31 cellular contexts compared by ENCODE assay signal in genomic region chr9:6956796-6957355, GRCh38.
DNase-seq lines count a peak whose midpoint lies in the region; ATAC-seq, FAIRE-seq and TF ChIP-seq lines count a peak whose summit lies in the region.
"Had no signal": no experiment of that assay in that cellular context is flagged by ENCODE, and none has a peak within 500 bp of the region (broad histone marks: within the 10 kb centered on the region; RNA-seq: fewer than 3 reads in every experiment).

No MANE protein-coding gene starts in this region.

- POLR2A ChIA-PET in WTC11 (lab: Charles Lee), result interaction anchor here (0.7 kb wide), 1 partner anchor 712 kb away, joined by 3 read pairs; no protein-coding TSS in a partner anchor

- H3K36me3 Mint-ChIP-seq in WTC11 (no peaks in the 10 kb centered on the region; the same call in 1 of the 2 replicates), neural progenitor cell (peaks cover 2% of the 10 kb centered on the region)
- H3K36me3 Mint-ChIP-seq: IgD-negative memory B cell had no signal

- no peaks in the 10 kb centered on the region for H3K9me3 ChIP-seq in neural progenitor cell (ENCODE audit: low read depth)
- H3K9me3 ChIP-seq: colonic mucosa, neutrophil, prostate gland had no signal

- FAIRE-seq in GM19239 (lab: Jason Lieb, UNC), result peak; percentile 55
- FAIRE-seq: G401.6, RCC 7860 had no signal

- H3K4me1 Mint-ChIP-seq in WTC11 (peaks cover 38% of the 10 kb centered on the region), neural progenitor cell (peaks cover 55% of the 10 kb centered on the region)

- H3K9me3 Mint-ChIP-seq in WTC11 (no peaks in the 10 kb centered on the region), neural progenitor cell (no peaks in the 10 kb centered on the region)
- H3K9me3 Mint-ChIP-seq: activated CD4-positive, alpha-beta T cell treated with anti-CD3 and anti-CD28 coated beads, Interleukin-2, amount 10 ng/mL, durations not matched to agents 24 days and 14 days; activated naive CD8-positive, alpha-beta T cell treated with anti-CD3 and anti-CD28 coated beads, Interleukin-2, amount 10 ng/mL, durations not matched to agents 7 days and 5 days; IgD-negative memory B cell; immature natural killer cell; stimulated activated effector memory CD8-positive, alpha-beta T cell treated with anti-CD3 and anti-CD28 coated beads, Interleukin-12 subunit alpha, Interleukin-12 subunit beta, amount 100 ng/mL, for 72 hours had no signal

- no peaks in the 10 kb centered on the region for H3K36me3 ChIP-seq in neural progenitor cell
- H3K36me3 ChIP-seq: colonic mucosa, neutrophil, prostate gland, WERI-Rb-1 had no signal

- no peak overlapping the region for H3K27ac ChIP-seq in neural progenitor cell
- H3K27ac ChIP-seq: BLaER1 treated with 17β-estradiol and CSF1 and Interleukin-3, amounts not matched to agents 10 nM and 100 nM; colonic mucosa; neutrophil; prostate gland; WERI-Rb-1 had no signal

- peak overlapping the region; percentile 48; the same call in 1 of the 2 replicates for H3K27ac Mint-ChIP-seq in WTC11
- peak overlapping the region; percentile 93 for H3K27ac Mint-ChIP-seq in neural progenitor cell
- H3K27ac Mint-ChIP-seq: activated CD4-positive, alpha-beta T cell treated with anti-CD3 and anti-CD28 coated beads, Interleukin-2, amount 10 ng/mL, durations not matched to agents 24 days and 14 days; activated naive CD8-positive, alpha-beta T cell treated with anti-CD3 and anti-CD28 coated beads, Interleukin-2, amount 10 ng/mL, durations not matched to agents 7 days and 5 days; immature natural killer cell; stimulated activated effector memory CD8-positive, alpha-beta T cell treated with anti-CD3 and anti-CD28 coated beads, Interleukin-12 subunit alpha, Interleukin-12 subunit beta, amount 100 ng/mL, for 72 hours had no signal

- H3K4me3 ChIP-seq in neural progenitor cell, result no peak overlapping the region
- H3K4me3 ChIP-seq: BLaER1 treated with 17β-estradiol and CSF1 and Interleukin-3, amounts not matched to agents 10 nM and 100 nM; colonic mucosa; prostate gland had no signal

- H3K27me3 ChIP-seq in neural progenitor cell, result no peaks in the 10 kb centered on the region
- H3K27me3 ChIP-seq: BLaER1 treated with 17β-estradiol and CSF1 and Interleukin-3, amounts not matched to agents 10 nM and 100 nM; colonic mucosa; neutrophil had no signal

- DNase-seq in D341Med (ENCODE audit: low spot score) (peak; percentile 26), GM19239 (ENCODE audit: insufficient read length, low spot score) (no peak), WTC11 (ENCODE audit: low spot score) (no peak), neural progenitor cell (ENCODE audit: low spot score) (no peak), hepatic stellate cell (ENCODE audit: low spot score) (no peak), NCI-H2196 (lab: John Stamatoyannopoulos, UW; ENCODE audit: unreplicated experiment) (no peak)
- DNase-seq: activated CD4-positive, alpha-beta T cell treated with anti-CD3 and anti-CD28 coated beads, Interleukin-2, amount 10 ng/mL, durations not matched to agents 24 days and 14 days; activated effector memory CD4-positive, alpha-beta T cell treated with anti-CD3 and anti-CD28 coated beads, Interleukin-2, amount 50 U/mL, for 16 hours; activated naive CD8-positive, alpha-beta T cell treated with anti-CD3 and anti-CD28 coated beads, Interleukin-2, amount 10 ng/mL, durations not matched to agents 7 days and 5 days; activated T-cell treated with anti-CD3 and anti-CD28 coated beads, Interleukin-2, amount 50 U/mL, for 1 hour; aorta; colonic mucosa; effector memory CD4-positive, alpha-beta T cell; GOT3; immature natural killer cell; NCI-H2029 treated with DMSO at 0.1 percent for 48 hours; NCI-H226; NCI-H526 treated with DMSO at 0.1 percent for 48 hours; SHP77 treated with DMSO at 0.1 percent for 48 hours; stimulated activated CD4-positive, alpha-beta T cell treated with anti-CD3 and anti-CD28 coated beads, Interleukin-4, amount 100 ng/mL, for 4 hours; T1000; trophoblast cell; WERI-Rb-1 had no signal

- peaks cover 8% of the 10 kb centered on the region for H3F3A ChIP-seq in neural progenitor cell (ENCODE audit: low read depth)

- H3K4me3 Mint-ChIP-seq in WTC11, result no peak overlapping the region
- no peak overlapping the region for H3K4me3 Mint-ChIP-seq in neural progenitor cell
- H3K4me3 Mint-ChIP-seq: activated CD4-positive, alpha-beta T cell treated with anti-CD3 and anti-CD28 coated beads, Interleukin-2, amount 10 ng/mL, durations not matched to agents 24 days and 14 days; activated naive CD8-positive, alpha-beta T cell treated with anti-CD3 and anti-CD28 coated beads, Interleukin-2, amount 10 ng/mL, durations not matched to agents 7 days and 5 days; IgD-negative memory B cell; immature natural killer cell; stimulated activated effector memory CD8-positive, alpha-beta T cell treated with anti-CD3 and anti-CD28 coated beads, Interleukin-12 subunit alpha, Interleukin-12 subunit beta, amount 100 ng/mL, for 72 hours had no signal

- CTCF ChIA-PET in WTC11 (lab: Charles Lee), result no interaction called here

- ATAC-seq in WTC11 (no peak), GM18520 (IDR thresholded peaks at IDR 0.05; ENCODE audit: unreplicated experiment) (no peak)
- ATAC-seq: stimulated activated effector memory CD8-positive, alpha-beta T cell treated with anti-CD3 and anti-CD28 coated beads, Interleukin-12 subunit alpha, Interleukin-12 subunit beta, amount 100 ng/mL, for 72 hours had no signal

- no peaks in the 10 kb centered on the region for H3K27me3 Mint-ChIP-seq in WTC11 (ENCODE audit: low read depth)
- no peaks in the 10 kb centered on the region for H3K27me3 Mint-ChIP-seq in neural progenitor cell (ENCODE audit: insufficient read depth, low read depth)
- H3K27me3 Mint-ChIP-seq: activated CD4-positive, alpha-beta T cell treated with anti-CD3 and anti-CD28 coated beads, Interleukin-2, amount 10 ng/mL, durations not matched to agents 24 days and 14 days; activated naive CD8-positive, alpha-beta T cell treated with anti-CD3 and anti-CD28 coated beads, Interleukin-2, amount 10 ng/mL, durations not matched to agents 7 days and 5 days; IgD-negative memory B cell had no signal

- no peak overlapping the region for H3K4me2 ChIP-seq in neural progenitor cell

- H4K20me1 ChIP-seq in neural progenitor cell (ENCODE audit: low read depth), result no peaks in the 10 kb centered on the region

- H2AFZ ChIP-seq in neural progenitor cell (replicated peaks), result no peak overlapping the region

- TF ChIP-seq CTCF in WTC11 (IDR thresholded peaks at IDR 0.05) (no peak), neural progenitor cell (IDR thresholded peaks at IDR 0.05) (no peak)

- peaks cover 33% of the 10 kb centered on the region for H3K4me1 ChIP-seq in neural progenitor cell
- H3K4me1 ChIP-seq: prostate gland had no signal

- no peaks in the 10 kb centered on the region for H3K79me2 ChIP-seq in neural progenitor cell (ENCODE audit: low read depth)

- no peak overlapping the region for H3K9ac ChIP-seq in neural progenitor cell
- H3K9ac ChIP-seq: BLaER1 treated with 17β-estradiol and CSF1 and Interleukin-3, amounts not matched to agents 10 nM and 100 nM had no signal

TF ChIP-seq in WTC11, 78 proteins besides CTCF, POLR2A, EP300 and RAD21:
- TF ChIP-seq USF1 (CRISPR knock-in tag; IDR thresholded peaks at IDR 0.05) (no peak), ZNF219 (CRISPR knock-in tag; IDR thresholded peaks at IDR 0.05; ENCODE audit: borderline replicate concordance) (no peak), E2F1 (CRISPR knock-in tag; IDR thresholded peaks at IDR 0.05) (no peak)
